Comparison of ENCODE assay signal across 28 cellular contexts in the genomic region with DNA sequence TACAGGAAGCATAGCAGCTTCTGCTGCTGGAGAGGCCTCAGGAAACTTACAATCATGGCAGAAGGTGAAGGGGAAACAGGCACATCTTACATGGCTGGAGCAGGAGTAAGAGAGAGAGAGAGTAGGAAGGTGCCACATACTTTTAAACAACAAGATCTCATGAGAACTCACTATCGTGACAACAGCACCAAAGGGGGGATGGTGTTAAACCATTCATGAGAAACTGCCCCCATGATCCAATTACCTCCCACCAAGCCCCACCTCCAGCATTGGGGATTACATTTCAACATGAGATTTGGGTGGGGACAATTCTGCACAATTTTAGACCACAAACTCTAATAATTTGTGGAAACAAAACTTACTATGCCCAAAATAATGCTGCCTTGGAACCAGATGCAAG. TPM values are rescaled to one million over a fixed set of nuclear protein-coding genes. Genes with fewer than 3 reads are reported as not detected.
"Had no signal": no experiment of that assay in that cellular context is flagged by ENCODE, and none has a peak within 500 bp of the region (broad histone marks: within the 10 kb centered on the region; RNA-seq: fewer than 3 reads in every experiment).

No MANE protein-coding gene starts in this region.

- H3K27ac Mint-ChIP-seq: dendritic cell treated with granulocyte-macrophage colony-stimulating factor and Interleukin-4, amounts not matched to agents 40 ng/mL and 50 ng/mL, for 4 days; endodermal cell had no signal

- H3K4me3 Mint-ChIP-seq: dendritic cell treated with granulocyte-macrophage colony-stimulating factor and Interleukin-4, amounts not matched to agents 40 ng/mL and 50 ng/mL, for 4 days; effector memory CD8-positive, alpha-beta T cell; endodermal cell had no signal

- DNase-seq: colonic mucosa; cortex of kidney; effector CD8-positive, alpha-beta T cell; effector memory CD8-positive, alpha-beta T cell; endodermal cell; erythroblast; esophagus squamous epithelium; foreskin fibroblast; foreskin melanocyte; gastrocnemius medialis; glutamatergic neuron; head of caudate nucleus; heart right ventricle; hippocampal formation; left cardiac atrium; left lung; left ventricle myocardium superior; lower lobe of right lung; mesenchymal stem cell; midbrain had no signal

- ATAC-seq: effector memory CD8-positive, alpha-beta T cell; esophagus mucosa; gastrocnemius medialis; heart right ventricle; left cardiac atrium; left lung; left ventricle myocardium superior; lower lobe of right lung had no signal

- H3K4me1 Mint-ChIP-seq: endodermal cell had no signal

- H3K27me3 Mint-ChIP-seq: effector memory CD8-positive, alpha-beta T cell had no signal

- H3K27ac ChIP-seq: colonic mucosa, epithelial cell of prostate, esophagus squamous epithelium, gastrocnemius medialis, heart right ventricle, left lung, lower lobe of right lung had no signal

RNA-seq across cellular contexts. Expression of a gene that starts 16.8 kb away (rescaled TPM):
- total RNA-seq: colonic mucosa, dermis microvascular lymphatic vessel endothelial cell, esophagus mucosa, esophagus squamous epithelium, gastrocnemius medialis, glomerular endothelial cell, heart right ventricle, left cardiac atrium, left ventricle myocardium superior, lower leg skin, lung microvascular endothelial cell, mesenteric fat pad had no signal
